ENCODE assay signal across 8 cellular contexts in genomic region chr19:58554494-58555368, GRCh38. TPM values are rescaled to one million over a fixed set of nuclear protein-coding genes. Genes with fewer than 3 reads are reported as not detected.
DNase-seq lines count a peak whose midpoint lies in the region; ATAC-seq and TF ChIP-seq lines count a peak whose summit lies in the region.

CHMP2A (minus strand) TSS chr19:58555105; CDS start chr19:58554212, 893 bp downstream.

- 1% methylated on average over 55 to 69 of the region's 69 CpGs for WGBS in ovary, 3 donors

- H3K27me3 ChIP-seq in BE2C (no peaks in the 10 kb centered on the region), ovary (no peaks in the 10 kb centered on the region), tibial artery (no peaks in the 10 kb centered on the region)

- TF ChIP-seq EP300 in ovary (IDR thresholded peaks at IDR 0.05): peak; percentile 66

- intact Hi-C loops in ovary (cut with DNase I) (no loop called here), tibial artery (cut with DNase I; ENCODE audit: low total_unique reads) (no loop called here)

- TF ChIP-seq POLR2A in ovary (IDR thresholded peaks at IDR 0.05): peak; percentile 84

- DNase-seq in BE2C: peak; percentile 99
- peak; percentile 92 for DNase-seq in NCI-H460 (ENCODE audit: extremely low read depth, low read depth)
- DNase-seq in activated effector memory CD4-positive, alpha-beta T cell treated with anti-CD3 and anti-CD28 coated beads, Interleukin-2, amount 50 U/mL, for 16 hours: peak; percentile 99
- DNase-seq in globus pallidus (ENCODE audit: low spot score): peak; percentile 95
- DNase-seq in ovary: peak; percentile 99
- DNase-seq in tibial artery: peak; percentile 98 to 100
- no peak for DNase-seq in HUDEP-2 (lab: John Stamatoyannopoulos, UW; ENCODE audit: unreplicated experiment in 76 of 76)

- H3K4me3 ChIP-seq in BE2C (ENCODE audit: low read depth, low read length) (peak within 1 kb of the TSS; percentile 88), ovary (peak within 1 kb of the TSS; percentile 84), tibial artery (peak within 1 kb of the TSS; percentile 65 to 89)

- peaks cover 45% of the 10 kb centered on the region for H3K36me3 ChIP-seq in BE2C
- no peaks in the 10 kb centered on the region for H3K36me3 ChIP-seq in ovary
- peaks cover 37 to 52% (median 47%) of the 10 kb centered on the region in 3 donors for H3K36me3 ChIP-seq in tibial artery

- H3K4me1 ChIP-seq in BE2C (peaks cover 5% of the 10 kb centered on the region), ovary (ENCODE audit: insufficient read depth) (peaks cover 16% of the 10 kb centered on the region), tibial artery (peaks cover 0 to 48% (median 40%) of the 10 kb centered on the region in 4 donors)

- H3K27ac ChIP-seq in ovary: peak within 1 kb of the TSS; percentile 78 to 95
- peak within 1 kb of the TSS; percentile 99 to 100 for H3K27ac ChIP-seq in tibial artery

- peak; percentile 37 for ATAC-seq in GM21526 (IDR thresholded peaks at IDR 0.05; ENCODE audit: low FRiP score, unreplicated experiment)

- TF ChIP-seq CTCF in BE2C (IDR thresholded peaks at IDR 0.05; ENCODE audit: low read depth, low read length): no peak
- peak in 1 of 3 donors; percentile 23 for TF ChIP-seq CTCF in ovary (IDR thresholded peaks at IDR 0.05)
- no peak for TF ChIP-seq CTCF in tibial artery (IDR thresholded peaks at IDR 0.05)

- no peaks in the 10 kb centered on the region for H3K9me3 ChIP-seq in BE2C
- no peaks in the 10 kb centered on the region for H3K9me3 ChIP-seq in ovary
- no peaks in the 10 kb centered on the region for H3K9me3 ChIP-seq in tibial artery

RNA-seq across cellular contexts. Expression of gene CHMP2A, which starts in this region (rescaled TPM):
- 355 TPM for polyA plus RNA-seq in BE2C (2012; ENCODE audit: insufficient read depth, insufficient read length, low read depth)
- 102 and 105 TPM in 2 replicates for total RNA-seq in NCI-H460 (2014; rRNA removed; shearing (Covaris generic))
- polyA plus RNA-seq in NCI-H460 (2014; cell fraction: nucleus; rRNA removed): 60.0 and 82.1 TPM in 2 replicates
- total RNA-seq in ovary: 100 to 1,000 TPM in 2 of 7 donors, 10 to 100 TPM in 5; 54.2 to 105 (median 96.1) TPM
- polyA plus RNA-seq in ovary: 100 to 1,000 TPM; 137 to 143 TPM

Comparison
In these comparisons a context has a peak if more than half of its experiments do, and no peak if none do; other contexts are left out.
1. DNase-seq: peak in BE2C (single experiment), NCI-H460 (single experiment), activated effector memory CD4-positive, alpha-beta T cell treated with anti-CD3 and anti-CD28 coated beads, Interleukin-2, amount 50 U/mL, for 16 hours (single experiment), globus pallidus (single experiment), ovary (5 of 5) and tibial artery (2 of 2); none in HUDEP-2 (0 of 76).
2. Peak in every context shown above with its lines, with median percentiles within 50 percentile points of each other: H3K4me3 ChIP-seq.